2 cellular contexts compared by ENCODE assay signal in the genomic region with DNA sequence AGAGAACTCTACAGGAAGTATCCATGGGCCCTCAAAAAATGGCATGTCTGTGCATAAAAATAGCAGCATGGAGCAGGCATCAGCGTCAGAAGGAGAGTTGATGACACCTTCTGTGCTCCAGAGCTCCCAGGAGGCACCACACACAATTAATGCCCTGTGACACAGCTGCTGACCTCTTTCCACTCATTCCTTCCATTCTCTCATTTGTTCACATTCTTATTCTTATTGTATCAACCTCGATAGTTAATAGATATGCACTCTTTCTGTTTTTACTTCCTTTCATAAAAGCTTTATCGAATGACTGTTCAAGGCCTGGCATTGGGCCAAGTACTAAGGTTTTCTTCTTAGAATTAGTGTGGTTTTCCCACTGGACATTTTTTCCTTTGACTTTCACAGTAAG.
A peak's percentile ranks its signal among the peaks of the same experiment; 100 is the strongest.
TF ChIP-seq lines count a peak whose summit lies in the region.

No MANE protein-coding gene starts in this region.

TF ChIP-seq in IMR-90, 13 proteins besides CTCF, POLR2A, EP300 and RAD21:
- TF ChIP-seq, protein P1, sequence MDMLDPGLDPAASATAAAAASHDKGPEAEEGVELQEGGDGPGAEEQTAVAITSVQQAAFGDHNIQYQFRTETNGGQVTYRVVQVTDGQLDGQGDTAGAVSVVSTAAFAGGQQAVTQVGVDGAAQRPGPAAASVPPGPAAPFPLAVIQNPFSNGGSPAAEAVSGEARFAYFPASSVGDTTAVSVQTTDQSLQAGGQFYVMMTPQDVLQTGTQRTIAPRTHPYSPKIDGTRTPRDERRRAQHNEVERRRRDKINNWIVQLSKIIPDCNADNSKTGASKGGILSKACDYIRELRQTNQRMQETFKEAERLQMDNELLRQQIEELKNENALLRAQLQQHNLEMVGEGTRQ (IDR thresholded peaks at IDR 0.05; ENCODE audit: low read depth, low read length), result no peak
- TF ChIP-seq FOS (IDR thresholded peaks at IDR 0.05; ENCODE audit: low read depth, low read length) (no peak), RFX5 (IDR thresholded peaks at IDR 0.05; ENCODE audit: low read depth, low read length) (no peak), BHLHE40 (IDR thresholded peaks at IDR 0.05; ENCODE audit: low read depth, low read length) (no peak), CEBPB (IDR thresholded peaks at IDR 0.05; ENCODE audit: low read depth, low read length) (no peak), CHD1 (IDR thresholded peaks at IDR 0.05; ENCODE audit: low read depth, low read length) (no peak)

TF ChIP-seq in K562, 482 proteins besides CTCF, POLR2A, EP300 and RAD21:
- TF ChIP-seq NFIC (IDR thresholded peaks at IDR 0.05) (peak; percentile 80), ZFPM2 (CRISPR knock-in tag; IDR thresholded peaks at IDR 0.05) (no peak), NFIX (CRISPR knock-in tag; IDR thresholded peaks at IDR 0.05; ENCODE audit: low read depth) (peak; percentile 51)
